In the genomic region with DNA sequence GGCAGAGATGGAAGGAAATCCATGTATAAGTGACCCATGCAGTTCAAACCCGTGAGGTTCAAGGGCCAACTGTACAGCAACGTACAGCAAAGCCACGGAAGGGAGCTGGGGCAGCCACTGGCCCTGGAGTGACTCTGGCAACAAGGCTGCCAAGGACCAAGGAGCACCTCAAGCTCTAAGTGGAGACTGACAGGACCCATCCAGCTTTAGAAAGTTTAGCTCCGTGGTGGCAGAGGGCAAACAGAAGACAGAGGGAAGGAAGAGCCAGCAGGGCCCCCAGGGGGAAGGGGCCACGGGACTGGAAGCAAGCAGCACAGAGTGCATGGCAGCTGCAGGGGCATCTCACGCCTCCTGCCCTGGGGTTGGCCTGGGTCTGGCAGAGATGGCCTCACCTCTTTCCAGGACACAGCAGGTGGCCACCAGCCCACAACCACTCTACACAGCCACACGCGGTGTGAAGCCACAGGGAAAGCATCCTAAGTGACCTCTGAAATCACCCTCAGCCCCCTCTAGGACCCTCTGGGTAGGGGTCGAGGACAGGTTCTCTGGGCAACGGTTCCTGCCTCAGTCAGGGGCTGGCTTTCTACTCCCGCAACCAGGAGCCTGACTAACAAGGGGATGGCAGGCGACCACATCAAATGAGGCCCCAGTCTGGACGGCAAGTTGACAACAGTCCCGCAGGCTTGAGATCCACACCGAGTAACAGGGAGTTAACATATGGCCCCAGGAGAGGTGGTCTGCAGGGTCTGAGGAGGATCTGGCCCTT, we compare ENCODE assay signal across 20 cellular contexts. TPM values are rescaled to one million over a fixed set of nuclear protein-coding genes. Genes with fewer than 3 reads are reported as not detected.
A peak's percentile ranks its signal among the peaks of the same experiment; 100 is the strongest.
DNase-seq lines count a peak whose midpoint lies in the region; ATAC-seq, FAIRE-seq and TF ChIP-seq lines count a peak whose summit lies in the region.
"Had no signal": no experiment of that assay in that cellular context is flagged by ENCODE, and none has a peak within 500 bp of the region (broad histone marks: within the 10 kb centered on the region; RNA-seq: fewer than 3 reads in every experiment).

No MANE protein-coding gene starts in this region.

- no peaks in the 10 kb centered on the region for H3K27me3 Mint-ChIP-seq in nephron (ENCODE audit: low read depth)

- H3K9ac ChIP-seq in K562 (ENCODE audit: insufficient read depth in 1 of 2, low read depth in 2 of 2, low read length in 2 of 2) (peak overlapping the region; percentile 18 to 86; a peak in 3 of 4 replicates), subcutaneous abdominal adipose tissue (ENCODE audit: low read length in 5 of 5) (peak overlapping the region in 1 of 5 donors; percentile 38)

- H3K9me3 ChIP-seq in heart left ventricle (no peaks in the 10 kb centered on the region), K562 (replicated peaks; ENCODE audit: control insufficient read depth, insufficient read depth, low read depth, low read length) (peaks cover 8% of the 10 kb centered on the region; the same call in 1 of the 2 replicates), subcutaneous abdominal adipose tissue (ENCODE audit: control insufficient read depth in 5 of 5, low read length in 5 of 5) (no peaks in the 10 kb centered on the region)

- H3K4me2 ChIP-seq in K562 (ENCODE audit: insufficient read depth, low read length): peak overlapping the region; percentile 88

- POLR2A ChIA-PET in K562 (lab: Yijun Ruan, JAX): interaction anchor here (1.2 kb wide), 1 partner anchor 47 kb away, joined by 3 read pairs; no protein-coding TSS in a partner anchor

- no peak for TF ChIP-seq POLR2A in heart left ventricle (IDR thresholded peaks at IDR 0.05)
- no peak for TF ChIP-seq POLR2A in K562 (conservative IDR thresholded peaks at IDR 0.05)

- peaks cover 50% of the 10 kb centered on the region for H3K4me1 Mint-ChIP-seq in nephron

- intact Hi-C loops in heart left ventricle (cut with DNase I): no loop called here
- intact Hi-C loops in left ventricle myocardium superior (cut with micrococcal nuclease): no loop called here
- intact Hi-C loops in K562 (cut with micrococcal nuclease): no loop called here

- peaks cover 12% of the 10 kb centered on the region for H3K9me3 Mint-ChIP-seq in nephron

- no TSS peak for BruUV-seq in K562 (replicated peaks; lab: Mats Ljungman, UMichigan)

- in situ Hi-C loops in K562 (cut with MboI): no loop called here

- TF ChIP-seq EP300 in K562 (IDR thresholded peaks at IDR 0.05; ENCODE audit: low read length): no peak

- H4K20me1 ChIP-seq in K562 (replicated peaks; ENCODE audit: control insufficient read depth, insufficient read depth, low read length): peaks cover 17% of the 10 kb centered on the region

- H3K4me3 ChIP-seq in heart left ventricle: peak overlapping the region in 10 of 12 donors; percentile 8 to 98 (median 74)
- peak overlapping the region; percentile 80; the same call in 1 of the 2 replicates for H3K4me3 ChIP-seq in K562
- H3K4me3 ChIP-seq in subcutaneous abdominal adipose tissue (ENCODE audit: low read depth in 1 of 5, low read length in 5 of 5): peak overlapping the region in 4 of 5 donors; percentile 24 to 31 (median 29)

- WGBS in heart left ventricle, 4 donors: 72 to 85% (median 78%) methylated on average over 15 of the region's 15 CpGs
- WGBS in K562 (ENCODE audit: insufficient coverage, low coverage, missing lambda C conversion rate): 71% methylated on average over 15 of the region's 15 CpGs

- H3K4me1 ChIP-seq in heart left ventricle: peaks cover 0 to 51% (median 34%) of the 10 kb centered on the region in 12 donors
- H3K4me1 ChIP-seq in K562 (replicated peaks in 1 of 2; ENCODE audit: control insufficient read depth in 2 of 2, insufficient read depth in 2 of 2, low read length in 2 of 2): peaks cover 37 to 50% of the 10 kb centered on the region in 2 experiments; a peak in 4 of 5 replicates
- peaks cover 10 to 53% (median 51%) of the 10 kb centered on the region in 5 donors for H3K4me1 ChIP-seq in subcutaneous abdominal adipose tissue (ENCODE audit: control insufficient read depth in 5 of 5, insufficient read depth in 5 of 5, low read length in 5 of 5)

- H3K9me1 ChIP-seq in K562 (ENCODE audit: control insufficient read depth, insufficient read depth, low read length): peaks cover 15% of the 10 kb centered on the region

- H3K27me3 ChIP-seq in heart left ventricle (no peaks in the 10 kb centered on the region), K562 (ENCODE audit: control insufficient read depth in 2 of 2, insufficient read depth in 2 of 2, low read length in 2 of 2) (no peaks in the 10 kb centered on the region), subcutaneous abdominal adipose tissue (ENCODE audit: control insufficient read depth in 5 of 5, insufficient read depth in 4 of 5, low read length in 5 of 5) (no peaks in the 10 kb centered on the region)

- peaks cover 65% of the 10 kb centered on the region for H3K36me3 Mint-ChIP-seq in nephron (ENCODE audit: low read depth)

- peak overlapping the region; percentile 19 to 72 (median 64) for H3K27ac Mint-ChIP-seq in nephron
- H3K27ac Mint-ChIP-seq: activated naive CD8-positive, alpha-beta T cell treated with anti-CD3 and anti-CD28 coated beads for 36 hours had no signal

- H3K36me3 ChIP-seq in heart left ventricle (peaks cover 0 to 5% (median 0%) of the 10 kb centered on the region in 9 donors), K562 (ENCODE audit: control insufficient read depth, insufficient read depth, low read length) (peaks cover 61% of the 10 kb centered on the region; the same call in 2 of the 3 replicates), subcutaneous abdominal adipose tissue (ENCODE audit: control insufficient read depth in 5 of 5, insufficient read depth in 5 of 5, low read length in 5 of 5) (peaks cover 0 to 10% (median 0%) of the 10 kb centered on the region in 5 donors)

- peaks cover 79% of the 10 kb centered on the region for H3K79me2 ChIP-seq in K562 (ENCODE audit: control insufficient read depth, insufficient read depth, low read length)

- H3K27ac ChIP-seq in heart left ventricle (peak overlapping the region in 10 of 12 donors; percentile 3 to 90 (median 86)), K562 (ENCODE audit: extremely low read depth, low read depth, low read length) (no peak overlapping the region), subcutaneous abdominal adipose tissue (ENCODE audit: low read depth, low read length) (no peak overlapping the region)
- H3K27ac ChIP-seq: HL-60, VCaP had no signal

- ATAC-seq in heart left ventricle: no peak
- no peak for ATAC-seq in left ventricle myocardium superior
- no peak for ATAC-seq in K562
- no peak for ATAC-seq in GM18520 (IDR thresholded peaks at IDR 0.05; ENCODE audit: unreplicated experiment)

- no peak for DNase-seq in heart left ventricle
- DNase-seq in left ventricle myocardium superior: no peak
- no peak for DNase-seq in K562 (ENCODE audit: extremely low read depth in 1 of 4, low spot score in 3 of 4)
- DNase-seq in HTR-8/SVneo (ENCODE audit: insufficient read length, low spot score): no peak
- DNase-seq in NCI-H1417 treated with DMSO at 0.1 percent for 48 hours (lab: John Stamatoyannopoulos, UW): no peak
- DNase-seq: activated naive CD8-positive, alpha-beta T cell treated with anti-CD3 and anti-CD28 coated beads for 36 hours; Kasumi-1; mesendoderm; NCI-H1694 treated with DMSO at 0.1 percent for 48 hours; NCI-H69; stimulated activated CD8-positive, alpha-beta memory T cell treated with anti-CD3 and anti-CD28 coated beads, Interleukin-4, amount 100 ng/mL, for 48 hours had no signal

- CTCF ChIA-PET in K562 (lab: Yijun Ruan, JAX; ENCODE audit: low intra/inter-chr PET ratio): no interaction called here

- H3K4me3 Mint-ChIP-seq in nephron: peak overlapping the region; percentile 68 to 89 (median 81)
- H3K4me3 Mint-ChIP-seq: activated naive CD8-positive, alpha-beta T cell treated with anti-CD3 and anti-CD28 coated beads for 36 hours had no signal

- no peak overlapping the region for H2AFZ ChIP-seq in K562 (ENCODE audit: low read depth, low read length)

- no peak for TF ChIP-seq RAD21 in K562 (CRISPR knock-in tag; conservative IDR thresholded peaks at IDR 0.05 in 1 of 2, IDR thresholded peaks at IDR 0.05 in 1 of 2)

- no peak for TF ChIP-seq CTCF in heart left ventricle (IDR thresholded peaks at IDR 0.05)
- TF ChIP-seq CTCF in K562 (IDR thresholded peaks at IDR 0.05 in 2 of 3, conservative IDR thresholded peaks at IDR 0.05 in 1 of 3; ENCODE audit: insufficient read depth in 2 of 3, low read depth in 1 of 3, low read length in 3 of 3): no peak
- TF ChIP-seq CTCF in nephron (IDR thresholded peaks at IDR 0.05; ENCODE audit: unreplicated experiment in 3 of 3): no peak

- FAIRE-seq in K562 (lab: Jason Lieb, UNC) (no peak), HTR-8/SVneo (lab: Jason Lieb, UNC) (no peak)
- FAIRE-seq: bronchial epithelial cell, frontal cortex, G401.6, GM19239 had no signal

RNA-seq across cellular contexts. Expression of gene MIER2, which starts 3.8 kb away (rescaled TPM):
- total RNA-seq in heart left ventricle (10 to 100 TPM; 15.7 to 30.3 (median 19.5) TPM), left ventricle myocardium superior (20.0 TPM), K562 (2014; rRNA removed) (18.0 and 23.8 TPM in 2 replicates), K562 (2014; rRNA removed; fragmentation: Illumina TruSeq; extraction: Trizol) (11.4 and 13.7 TPM in 2 replicates), K562 (2015; rRNA removed; fragmentation: Illumina TruSeq; extraction: Trizol) (15.2 and 15.6 TPM in 2 replicates), K562 (2021) (33.0 and 34.7 TPM in 2 replicates)
- polyA plus RNA-seq in heart left ventricle (10 to 100 TPM; 18.7 to 22.2 TPM), K562 (2011; rRNA removed) (13.0 and 17.2 TPM in 2 replicates), K562 (2014; fragmentation: Illumina TruSeq; extraction: Trizol) (24.3 and 32.5 TPM in 2 replicates), K562 (2014; fragmentation: Nextera tagmentation; extraction: Ambion mirVana) (under 1 TPM; 0.46 to 0.48 TPM), K562 (2014; rRNA removed) (20.5 and 32.9 TPM in 2 replicates)
- 96.1 and 210 TPM in 2 replicates for total RNA-seq in K562 (2011; cell fraction: chromatin; rRNA removed; ENCODE audit: low replicate concordance)
- total RNA-seq in K562 (2011; cell fraction: nucleolus; rRNA removed): 97.7 and 120 TPM in 2 replicates
- 88.2 and 108 TPM in 2 replicates for total RNA-seq in K562 (2011; cell fraction: nucleoplasm; rRNA removed)
- polyA plus RNA-seq in K562 (2011; cell fraction: cytosol; rRNA removed): 15.0 and 27.6 TPM in 2 replicates
- 70.0 and 127 TPM in 2 replicates for polyA plus RNA-seq in K562 (2011; cell fraction: nucleus; rRNA removed)
- 22.7 and 32.9 TPM in 2 replicates for polyA plus RNA-seq in K562 (2012)
- polyA minus RNA-seq in K562 (2011; rRNA and poly(A)+ RNA removed): 39.5 and 48.7 TPM in 2 replicates
- polyA minus RNA-seq in K562 (2011; cell fraction: cytosol; rRNA and poly(A)+ RNA removed): 15.7 and 31.0 TPM in 2 replicates
- 37.3 and 44.9 TPM in 2 replicates for polyA minus RNA-seq in K562 (2011; cell fraction: nucleus; rRNA and poly(A)+ RNA removed)

RNA-seq across cellular contexts. Expression of gene PLPP2, which starts 49.6 kb away (rescaled TPM):
- total RNA-seq in heart left ventricle: 1 to 10 TPM in 4 of 9 donors, under 1 TPM in 5; 0.09 to 4.1 (median 1.00) TPM
- polyA plus RNA-seq in heart left ventricle: under 1 TPM; 0.54 to 0.99 TPM
- total RNA-seq in left ventricle myocardium superior: 0.27 TPM
- total RNA-seq in K562 (2011; cell fraction: chromatin; rRNA removed; ENCODE audit: low replicate concordance): 6.2 and 17.1 TPM in 2 replicates
- 17.7 and 19.1 TPM in 2 replicates for total RNA-seq in K562 (2011; cell fraction: nucleolus; rRNA removed)
- total RNA-seq in K562 (2011; cell fraction: nucleoplasm; rRNA removed): 13.8 and 19.1 TPM in 2 replicates
- 3.1 and 4.0 TPM in 2 replicates for total RNA-seq in K562 (2014; rRNA removed)
- 0.67 and 2.0 TPM in 2 replicates for total RNA-seq in K562 (2014; rRNA removed; fragmentation: Illumina TruSeq; extraction: Trizol)
- 0.51 and 0.64 TPM in 2 replicates for total RNA-seq in K562 (2015; rRNA removed; fragmentation: Illumina TruSeq; extraction: Trizol)
- 3.9 and 4.4 TPM in 2 replicates for total RNA-seq in K562 (2021)
- 1.1 and 2.5 TPM in 2 replicates for polyA plus RNA-seq in K562 (2011; rRNA removed)
- polyA plus RNA-seq in K562 (2011; cell fraction: cytosol; rRNA removed): 1.9 and 11.7 TPM in 2 replicates
- 2.4 and 12.0 TPM in 2 replicates for polyA plus RNA-seq in K562 (2011; cell fraction: nucleus; rRNA removed)
- polyA plus RNA-seq in K562 (2012): 0.58 and 1.5 TPM in 2 replicates
- 3.1 and 3.4 TPM in 2 replicates for polyA plus RNA-seq in K562 (2014; fragmentation: Illumina TruSeq; extraction: Trizol)
- under 1 TPM in 1 of 2 experiments, not detected in 1; 0.56 TPM for polyA plus RNA-seq in K562 (2014; fragmentation: Nextera tagmentation; extraction: Ambion mirVana)
- polyA plus RNA-seq in K562 (2014; rRNA removed): 2.0 and 2.2 TPM in 2 replicates
- polyA minus RNA-seq in K562 (2011; rRNA and poly(A)+ RNA removed): 0.63 and 3.3 TPM in 2 replicates
- 2.7 TPM in 1 of 2 replicates, not detected in the other for polyA minus RNA-seq in K562 (2011; cell fraction: cytosol; rRNA and poly(A)+ RNA removed)
- 0.44 and 1.5 TPM in 2 replicates for polyA minus RNA-seq in K562 (2011; cell fraction: nucleus; rRNA and poly(A)+ RNA removed)
- total RNA-seq: activated naive CD8-positive, alpha-beta T cell treated with anti-CD3 and anti-CD28 coated beads for 36 hours had no signal

Comparison
In these comparisons a context has a peak if more than half of its experiments do, and no peak if none do; other contexts are left out.
1. H3K27ac ChIP-seq: peak in heart left ventricle (10 of 12); none in K562 (single experiment) and subcutaneous abdominal adipose tissue (single experiment).
2. H3K4me3 ChIP-seq: peak in every context shown above with its lines; median percentile 80 in K562; 74 in heart left ventricle; 29 in subcutaneous abdominal adipose tissue.